8 cellular contexts compared by ENCODE assay signal in the genomic region with DNA sequence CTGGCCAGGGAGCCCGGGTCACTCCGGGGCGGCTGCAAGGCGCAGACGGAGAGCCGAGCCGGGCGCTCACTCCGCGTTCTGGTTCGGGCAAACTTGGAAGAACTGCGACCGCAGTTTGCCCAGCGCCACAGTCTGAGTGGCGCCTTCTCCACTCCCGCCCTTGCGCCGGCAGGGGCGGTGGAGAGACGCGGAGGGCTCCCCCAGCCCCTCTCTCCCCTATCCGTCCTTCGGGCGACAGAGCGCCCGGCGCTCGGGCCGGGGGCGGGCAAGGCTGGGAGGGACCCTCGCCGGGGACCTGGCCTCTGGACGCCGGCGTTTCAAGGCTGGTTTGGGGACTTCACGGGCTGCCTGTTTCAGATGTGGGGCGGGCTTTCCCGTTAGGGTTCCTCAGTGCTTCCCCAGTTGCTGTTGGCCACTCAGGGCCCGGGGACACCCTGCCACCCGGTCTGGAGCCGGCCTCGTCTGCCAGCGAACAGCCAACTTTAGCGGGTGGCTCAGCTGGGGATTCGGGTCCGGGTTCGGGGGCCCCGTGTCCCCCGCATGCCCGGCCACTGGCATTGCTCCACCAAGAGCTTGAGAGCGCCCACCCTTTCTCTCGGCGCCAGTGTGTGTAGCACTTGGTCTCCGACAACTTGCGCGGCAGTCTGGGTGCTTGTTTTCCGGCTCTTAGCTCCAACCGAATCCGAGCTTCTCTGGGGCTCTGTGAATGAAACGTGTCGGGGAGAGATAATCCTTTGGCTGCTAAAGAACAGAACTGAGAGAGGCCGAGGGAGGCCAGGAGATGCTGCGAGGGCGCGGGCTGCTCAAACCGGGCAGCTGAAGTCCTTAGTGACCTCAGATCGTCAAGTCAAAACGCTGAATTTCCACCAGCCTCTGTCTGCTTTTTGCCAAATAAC. TPM values are rescaled to one million over a fixed set of nuclear protein-coding genes. Genes with fewer than 3 reads are reported as not detected.
A peak's percentile ranks its signal among the peaks of the same experiment; 100 is the strongest.
DNase-seq lines count a peak whose midpoint lies in the region; ATAC-seq, FAIRE-seq and TF ChIP-seq lines count a peak whose summit lies in the region.

No MANE protein-coding gene starts in this region.

- H3K9me3 ChIP-seq in PC-3 (ENCODE audit: low read length) = no peaks in the 10 kb centered on the region

- CTCF ChIA-PET in PC-3 (lab: Charles Lee) = interaction anchor here (0.6 kb wide), 1 partner anchor 20 kb away, joined by 3 read pairs; no protein-coding TSS in a partner anchor

- ATAC-seq in PC-3 (peak; percentile 65), GM21717 (IDR thresholded peaks at IDR 0.05; ENCODE audit: unreplicated experiment) (no peak)

- H3F3A ChIP-seq in PC-3 (ENCODE audit: low read length, unreplicated experiment) = no peaks in the 10 kb centered on the region

- intact Hi-C loops in PC-3 (cut with micrococcal nuclease) = loop anchor here (1.0 to 10.0 kb wide), 6 partner anchors 248 to 1134 kb away; no protein-coding TSS in a partner anchor

- peaks cover 43% of the 10 kb centered on the region for H3K4me1 ChIP-seq in PC-3 (ENCODE audit: insufficient read depth, low read length)

- H3K27me3 ChIP-seq in PC-3 (ENCODE audit: low read length) = no peaks in the 10 kb centered on the region

- no peak for FAIRE-seq in HTR-8/SVneo (lab: Jason Lieb, UNC)

- DNase-seq in AG08395 (ENCODE audit: low spot score) (peak; percentile 62), HTR-8/SVneo (ENCODE audit: insufficient read length, low spot score) (peak; percentile 18), PC-3 (peak; percentile 64), erythroblast (lab: John Stamatoyannopoulos, UW) (peak; percentile 14 to 31), midbrain (lab: John Stamatoyannopoulos, UW) (peak; percentile 28), NOMO-1 treated with dmso at 0.1 percent for 144 hours (lab: John Stamatoyannopoulos, UW; ENCODE audit: unreplicated experiment) (no peak)
- DNase-seq in activated CD4-positive, CD25-positive, alpha-beta regulatory T cell treated with anti-CD3 and anti-CD28 coated beads, Interleukin-2, amount 50 U/mL, for 72 hours = no peak

- H2AFZ ChIP-seq in PC-3 (ENCODE audit: low read length) = peak overlapping the region; percentile 97

- H3K9me2 ChIP-seq in PC-3 (replicated peaks; ENCODE audit: low read length) = no peaks in the 10 kb centered on the region

- POLR2A ChIA-PET in PC-3 (lab: Charles Lee; ENCODE audit: unreplicated experiment) = no interaction called here

- H3K9ac ChIP-seq in PC-3 (ENCODE audit: low read length) = peak overlapping the region; percentile 71

- peak; percentile 37; the same call in 1 of the 2 replicates for TF ChIP-seq CTCF in PC-3 (conservative IDR thresholded peaks at IDR 0.05; ENCODE audit: low read depth, low read length)

- peak overlapping the region; percentile 98 for H3K4me2 ChIP-seq in PC-3 (ENCODE audit: low read length)

- TF ChIP-seq POLR2A in erythroblast (IDR thresholded peaks at IDR 0.05; ENCODE audit: low read length) = no peak

- peak overlapping the region; percentile 88 for H3K4me3 ChIP-seq in PC-3 (ENCODE audit: low read length)

- no peaks in the 10 kb centered on the region for H3K36me3 ChIP-seq in PC-3 (ENCODE audit: low read depth, low read length)

- peaks cover 28% of the 10 kb centered on the region for H3K79me2 ChIP-seq in PC-3 (ENCODE audit: low read length)

- H4K20me1 ChIP-seq in PC-3 (ENCODE audit: low read length) = no peaks in the 10 kb centered on the region

- no peak overlapping the region; the same call in 1 of the 2 replicates for H3K27ac ChIP-seq in PC-3 (ENCODE audit: low read length)

- no TSS peak for BruUV-seq in PC-3 (replicated peaks; lab: Mats Ljungman, UMichigan)

RNA-seq across cellular contexts. Expression of a gene that starts 1.5 kb away (rescaled TPM):
- 2.9 and 3.5 TPM in 2 replicates for total RNA-seq in PC-3 (2014; rRNA removed)

Comparison
In these comparisons a context has a peak if more than half of its experiments do, and no peak if none do; other contexts are left out.
1. DNase-seq: peak in AG08395 (single experiment), HTR-8/SVneo (single experiment), PC-3 (single experiment), erythroblast (2 of 2) and midbrain (single experiment); none in NOMO-1 treated with dmso at 0.1 percent for 144 hours (single experiment) and activated CD4-positive, CD25-positive, alpha-beta regulatory T cell treated with anti-CD3 and anti-CD28 coated beads, Interleukin-2, amount 50 U/mL, for 72 hours (single experiment).